1 cellular context compared by ENCODE assay signal in the genomic region with DNA sequence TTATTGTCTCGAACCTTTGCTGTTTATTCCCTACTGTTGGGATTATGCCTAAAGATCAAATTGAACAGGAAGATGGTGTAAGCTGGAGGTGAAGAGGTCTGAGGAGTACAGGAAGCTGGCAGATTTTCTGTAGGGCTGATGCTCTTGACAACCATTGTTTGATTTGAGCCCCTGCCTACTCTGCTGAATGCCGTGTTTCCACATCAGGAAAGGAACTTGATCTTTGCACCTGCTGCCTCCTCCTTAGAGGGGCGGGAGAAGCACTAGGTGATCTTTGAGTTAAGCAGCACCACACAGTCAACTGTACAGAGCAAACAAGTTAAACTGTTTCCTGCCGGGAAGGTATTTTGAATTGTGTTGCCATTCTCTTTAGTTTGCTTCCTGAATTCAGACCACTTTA.
TF ChIP-seq lines count a peak whose summit lies in the region.

No MANE protein-coding gene starts in this region.

TF ChIP-seq in GM23338, 12 proteins besides CTCF, POLR2A, EP300 and RAD21 (continued from another document):
- TF ChIP-seq, protein P1, sequence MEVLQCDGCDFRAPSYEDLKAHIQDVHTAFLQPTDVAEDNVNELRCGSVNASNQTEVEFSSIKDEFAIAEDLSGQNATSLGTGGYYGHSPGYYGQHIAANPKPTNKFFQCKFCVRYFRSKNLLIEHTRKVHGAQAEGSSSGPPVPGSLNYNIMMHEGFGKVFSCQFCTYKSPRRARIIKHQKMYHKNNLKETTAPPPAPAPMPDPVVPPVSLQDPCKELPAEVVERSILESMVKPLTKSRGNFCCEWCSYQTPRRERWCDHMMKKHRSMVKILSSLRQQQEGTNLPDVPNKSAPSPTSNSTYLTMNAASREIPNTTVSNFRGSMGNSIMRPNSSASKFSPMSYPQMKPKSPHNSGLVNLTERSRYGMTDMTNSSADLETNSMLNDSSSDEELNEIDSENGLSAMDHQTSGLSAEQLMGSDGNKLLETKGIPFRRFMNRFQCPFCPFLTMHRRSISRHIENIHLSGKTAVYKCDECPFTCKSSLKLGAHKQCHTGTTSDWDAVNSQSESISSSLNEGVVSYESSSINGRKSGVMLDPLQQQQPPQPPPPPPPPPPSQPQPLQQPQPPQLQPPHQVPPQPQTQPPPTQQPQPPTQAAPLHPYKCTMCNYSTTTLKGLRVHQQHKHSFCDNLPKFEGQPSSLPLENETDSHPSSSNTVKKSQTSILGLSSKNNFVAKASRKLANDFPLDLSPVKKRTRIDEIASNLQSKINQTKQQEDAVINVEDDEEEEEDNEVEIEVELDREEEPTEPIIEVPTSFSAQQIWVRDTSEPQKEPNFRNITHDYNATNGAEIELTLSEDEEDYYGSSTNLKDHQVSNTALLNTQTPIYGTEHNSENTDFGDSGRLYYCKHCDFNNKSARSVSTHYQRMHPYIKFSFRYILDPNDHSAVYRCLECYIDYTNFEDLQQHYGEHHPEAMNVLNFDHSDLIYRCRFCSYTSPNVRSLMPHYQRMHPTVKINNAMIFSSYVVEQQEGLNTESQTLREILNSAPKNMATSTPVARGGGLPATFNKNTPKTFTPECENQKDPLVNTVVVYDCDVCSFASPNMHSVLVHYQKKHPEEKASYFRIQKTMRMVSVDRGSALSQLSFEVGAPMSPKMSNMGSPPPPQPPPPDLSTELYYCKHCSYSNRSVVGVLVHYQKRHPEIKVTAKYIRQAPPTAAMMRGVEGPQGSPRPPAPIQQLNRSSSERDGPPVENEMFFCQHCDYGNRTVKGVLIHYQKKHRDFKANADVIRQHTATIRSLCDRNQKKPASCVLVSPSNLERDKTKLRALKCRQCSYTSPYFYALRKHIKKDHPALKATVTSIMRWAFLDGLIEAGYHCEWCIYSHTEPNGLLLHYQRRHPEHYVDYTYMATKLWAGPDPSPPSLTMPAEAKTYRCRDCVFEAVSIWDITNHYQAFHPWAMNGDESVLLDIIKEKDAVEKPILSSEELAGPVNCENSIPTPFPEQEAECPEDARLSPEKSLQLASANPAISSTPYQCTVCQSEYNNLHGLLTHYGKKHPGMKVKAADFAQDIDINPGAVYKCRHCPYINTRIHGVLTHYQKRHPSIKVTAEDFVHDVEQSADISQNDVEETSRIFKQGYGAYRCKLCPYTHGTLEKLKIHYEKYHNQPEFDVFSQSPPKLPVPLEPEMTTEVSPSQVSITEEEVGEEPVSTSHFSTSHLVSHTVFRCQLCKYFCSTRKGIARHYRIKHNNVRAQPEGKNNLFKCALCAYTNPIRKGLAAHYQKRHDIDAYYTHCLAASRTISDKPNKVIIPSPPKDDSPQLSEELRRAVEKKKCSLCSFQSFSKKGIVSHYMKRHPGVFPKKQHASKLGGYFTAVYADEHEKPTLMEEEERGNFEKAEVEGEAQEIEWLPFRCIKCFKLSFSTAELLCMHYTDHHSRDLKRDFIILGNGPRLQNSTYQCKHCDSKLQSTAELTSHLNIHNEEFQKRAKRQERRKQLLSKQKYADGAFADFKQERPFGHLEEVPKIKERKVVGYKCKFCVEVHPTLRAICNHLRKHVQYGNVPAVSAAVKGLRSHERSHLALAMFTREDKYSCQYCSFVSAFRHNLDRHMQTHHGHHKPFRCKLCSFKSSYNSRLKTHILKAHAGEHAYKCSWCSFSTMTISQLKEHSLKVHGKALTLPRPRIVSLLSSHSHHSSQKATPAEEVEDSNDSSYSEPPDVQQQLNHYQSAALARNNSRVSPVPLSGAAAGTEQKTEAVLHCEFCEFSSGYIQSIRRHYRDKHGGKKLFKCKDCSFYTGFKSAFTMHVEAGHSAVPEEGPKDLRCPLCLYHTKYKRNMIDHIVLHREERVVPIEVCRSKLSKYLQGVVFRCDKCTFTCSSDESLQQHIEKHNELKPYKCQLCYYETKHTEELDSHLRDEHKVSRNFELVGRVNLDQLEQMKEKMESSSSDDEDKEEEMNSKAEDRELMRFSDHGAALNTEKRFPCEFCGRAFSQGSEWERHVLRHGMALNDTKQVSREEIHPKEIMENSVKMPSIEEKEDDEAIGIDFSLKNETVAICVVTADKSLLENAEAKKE (CRISPR knock-in tag; IDR thresholded peaks at IDR 0.05), result no peak
- TF ChIP-seq ZNF114 (CRISPR knock-in tag; IDR thresholded peaks at IDR 0.05) (no peak), EZH2 (IDR thresholded peaks at IDR 0.05; ENCODE audit: low read depth, unreplicated experiment) (no peak), CREB1 (CRISPR knock-in tag; IDR thresholded peaks at IDR 0.05; ENCODE audit: low read depth) (no peak), ZNF331 (CRISPR knock-in tag; IDR thresholded peaks at IDR 0.05; ENCODE audit: low read depth) (no peak), STAT1 (IDR thresholded peaks at IDR 0.05; ENCODE audit: unreplicated experiment) (no peak), NANOG (IDR thresholded peaks at IDR 0.05; ENCODE audit: borderline replicate concordance) (no peak)
- TF ChIP-seq, protein P2, sequence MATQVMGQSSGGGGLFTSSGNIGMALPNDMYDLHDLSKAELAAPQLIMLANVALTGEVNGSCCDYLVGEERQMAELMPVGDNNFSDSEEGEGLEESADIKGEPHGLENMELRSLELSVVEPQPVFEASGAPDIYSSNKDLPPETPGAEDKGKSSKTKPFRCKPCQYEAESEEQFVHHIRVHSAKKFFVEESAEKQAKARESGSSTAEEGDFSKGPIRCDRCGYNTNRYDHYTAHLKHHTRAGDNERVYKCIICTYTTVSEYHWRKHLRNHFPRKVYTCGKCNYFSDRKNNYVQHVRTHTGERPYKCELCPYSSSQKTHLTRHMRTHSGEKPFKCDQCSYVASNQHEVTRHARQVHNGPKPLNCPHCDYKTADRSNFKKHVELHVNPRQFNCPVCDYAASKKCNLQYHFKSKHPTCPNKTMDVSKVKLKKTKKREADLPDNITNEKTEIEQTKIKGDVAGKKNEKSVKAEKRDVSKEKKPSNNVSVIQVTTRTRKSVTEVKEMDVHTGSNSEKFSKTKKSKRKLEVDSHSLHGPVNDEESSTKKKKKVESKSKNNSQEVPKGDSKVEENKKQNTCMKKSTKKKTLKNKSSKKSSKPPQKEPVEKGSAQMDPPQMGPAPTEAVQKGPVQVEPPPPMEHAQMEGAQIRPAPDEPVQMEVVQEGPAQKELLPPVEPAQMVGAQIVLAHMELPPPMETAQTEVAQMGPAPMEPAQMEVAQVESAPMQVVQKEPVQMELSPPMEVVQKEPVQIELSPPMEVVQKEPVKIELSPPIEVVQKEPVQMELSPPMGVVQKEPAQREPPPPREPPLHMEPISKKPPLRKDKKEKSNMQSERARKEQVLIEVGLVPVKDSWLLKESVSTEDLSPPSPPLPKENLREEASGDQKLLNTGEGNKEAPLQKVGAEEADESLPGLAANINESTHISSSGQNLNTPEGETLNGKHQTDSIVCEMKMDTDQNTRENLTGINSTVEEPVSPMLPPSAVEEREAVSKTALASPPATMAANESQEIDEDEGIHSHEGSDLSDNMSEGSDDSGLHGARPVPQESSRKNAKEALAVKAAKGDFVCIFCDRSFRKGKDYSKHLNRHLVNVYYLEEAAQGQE (IDR thresholded peaks at IDR 0.05; ENCODE audit: unreplicated experiment), result no peak
